In the genomic region with DNA sequence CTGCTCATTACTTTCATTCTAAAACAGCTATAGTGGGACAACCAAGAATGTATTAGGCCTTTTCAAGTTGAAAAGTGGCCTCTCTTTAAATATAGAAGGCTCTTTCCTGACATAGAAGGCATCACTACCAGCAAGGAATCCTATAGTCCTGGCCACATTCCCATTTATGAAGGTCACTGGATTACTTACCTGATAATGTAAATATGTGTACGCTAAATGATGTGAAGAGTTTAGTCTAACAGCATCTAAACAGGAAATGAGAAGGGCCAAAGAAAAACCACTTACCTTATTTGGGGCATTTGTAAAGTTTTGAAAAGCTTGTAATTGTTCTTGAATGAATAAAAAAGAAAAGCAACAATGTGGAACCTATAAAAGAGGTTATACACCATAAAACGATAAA, we compare ENCODE assay signal across 22 cellular contexts. TPM values are rescaled to one million over a fixed set of nuclear protein-coding genes. Genes with fewer than 3 reads are reported as not detected.
A peak's percentile ranks its signal among the peaks of the same experiment; 100 is the strongest.
DNase-seq lines count a peak whose midpoint lies in the region; ATAC-seq and TF ChIP-seq lines count a peak whose summit lies in the region.
"Had no signal": no experiment of that assay in that cellular context is flagged by ENCODE, and none has a peak within 500 bp of the region (broad histone marks: within the 10 kb centered on the region; RNA-seq: fewer than 3 reads in every experiment).

No MANE protein-coding gene starts in this region.

- 0 out of 2 replicates have a peak, but pooled peaks cover 5% of the 10 kb centered on the region for H3K36me3 ChIP-seq in SU-DHL-6 (ENCODE audit: low read length)
- H3K36me3 ChIP-seq: BLaER1, MG63, Peyer's patch, SJSA1 had no signal

- no peak for DNase-seq in activated naive CD4-positive, alpha-beta T cell treated with anti-CD3 and anti-CD28 coated beads, Interleukin-2, amount 10 ng/mL, durations not matched to agents 7 days and 5 days
- no peak for DNase-seq in left colon
- DNase-seq in pons (ENCODE audit: low spot score), result peak; percentile 21
- no peak for DNase-seq in amygdala (lab: John Stamatoyannopoulos, UW)
- DNase-seq in AG20443 (ENCODE audit: low spot score), result no peak
- DNase-seq: DMS79 treated with DMSO at 0.1 percent for 48 hours, H9, Karpas-422, MG63, NCI-H1092, NCI-H1436 treated with DMSO at 0.1 percent for 48 hours, NCI-H2081, NCI-H2171 treated with DMSO at 0.1 percent for 48 hours, NCI-H446 treated with DMSO at 0.1 percent for 48 hours, Peyer's patch had no signal

- no peaks in the 10 kb centered on the region; the same call in 1 of the 2 replicates for H4K20me1 ChIP-seq in SU-DHL-6 (ENCODE audit: low read depth, low read length)
- H4K20me1 ChIP-seq: BLaER1 had no signal

- H3K9me3 Mint-ChIP-seq in activated naive CD4-positive, alpha-beta T cell treated with anti-CD3 and anti-CD28 coated beads, Interleukin-2, amount 50 U/mL, for 24 hours, result no peaks in the 10 kb centered on the region
- no peaks in the 10 kb centered on the region for H3K9me3 Mint-ChIP-seq in activated naive CD4-positive, alpha-beta T cell treated with anti-CD3 and anti-CD28 coated beads, Interleukin-2, amount 10 ng/mL, durations not matched to agents 7 days and 5 days
- H3K9me3 Mint-ChIP-seq: H9, IgD-negative memory B cell had no signal

- peaks cover 91% of the 10 kb centered on the region for H3K4me1 Mint-ChIP-seq in activated naive CD4-positive, alpha-beta T cell treated with anti-CD3 and anti-CD28 coated beads, Interleukin-2, amount 50 U/mL, for 24 hours
- peaks cover 41% of the 10 kb centered on the region for H3K4me1 Mint-ChIP-seq in activated naive CD4-positive, alpha-beta T cell treated with anti-CD3 and anti-CD28 coated beads, Interleukin-2, amount 10 ng/mL, durations not matched to agents 7 days and 5 days

- CTCF ChIA-PET in activated naive CD4-positive, alpha-beta T cell treated with anti-CD3 and anti-CD28 coated beads, Interleukin-2, amount 10 ng/mL, durations not matched to agents 7 days and 5 days (lab: Charles Lee), result interaction anchor here (0.6 kb wide), 1 partner anchor 123 kb away, joined by 3 read pairs; no protein-coding TSS in a partner anchor

- peaks cover 11% of the 10 kb centered on the region for H3K36me3 Mint-ChIP-seq in activated naive CD4-positive, alpha-beta T cell treated with anti-CD3 and anti-CD28 coated beads, Interleukin-2, amount 50 U/mL, for 24 hours
- H3K36me3 Mint-ChIP-seq in activated naive CD4-positive, alpha-beta T cell treated with anti-CD3 and anti-CD28 coated beads, Interleukin-2, amount 10 ng/mL, durations not matched to agents 7 days and 5 days, result peaks cover 22% of the 10 kb centered on the region

- H3K27ac Mint-ChIP-seq in activated naive CD4-positive, alpha-beta T cell treated with anti-CD3 and anti-CD28 coated beads, Interleukin-2, amount 50 U/mL, for 24 hours, result peak overlapping the region; percentile 51
- H3K27ac Mint-ChIP-seq in activated naive CD4-positive, alpha-beta T cell treated with anti-CD3 and anti-CD28 coated beads, Interleukin-2, amount 10 ng/mL, durations not matched to agents 7 days and 5 days, result no peak overlapping the region
- H3K27ac Mint-ChIP-seq: H9 had no signal

- ATAC-seq in left colon (peak; percentile 56), GM19035 (IDR thresholded peaks at IDR 0.05; ENCODE audit: unreplicated experiment) (no peak)
- ATAC-seq: A549 had no signal

- peak overlapping the region; percentile 19 for H3K4me2 ChIP-seq in SU-DHL-6 (ENCODE audit: low read depth, low read length, poor library complexity, severe bottlenecking)
- H3K4me2 ChIP-seq: A549, BLaER1 had no signal

- no peak overlapping the region for H3K4me3 Mint-ChIP-seq in activated naive CD4-positive, alpha-beta T cell treated with anti-CD3 and anti-CD28 coated beads, Interleukin-2, amount 50 U/mL, for 24 hours
- no peak overlapping the region for H3K4me3 Mint-ChIP-seq in activated naive CD4-positive, alpha-beta T cell treated with anti-CD3 and anti-CD28 coated beads, Interleukin-2, amount 10 ng/mL, durations not matched to agents 7 days and 5 days
- H3K4me3 Mint-ChIP-seq: H9, IgD-negative memory B cell had no signal

- intact Hi-C loops in left colon (cut with DNase I, micrococcal nuclease), result no loop called here

- H3K27me3 ChIP-seq in SU-DHL-6 (ENCODE audit: low read length), result no peaks in the 10 kb centered on the region
- H3K27me3 ChIP-seq: BLaER1, MG63, Peyer's patch, SJSA1 had no signal

- TF ChIP-seq CTCF in SU-DHL-6 (IDR thresholded peaks at IDR 0.05; ENCODE audit: insufficient read depth, low read length, poor library complexity, severe bottlenecking), result no peak

- H3K27me3 Mint-ChIP-seq in activated naive CD4-positive, alpha-beta T cell treated with anti-CD3 and anti-CD28 coated beads, Interleukin-2, amount 50 U/mL, for 24 hours, result no peaks in the 10 kb centered on the region
- H3K27me3 Mint-ChIP-seq in activated naive CD4-positive, alpha-beta T cell treated with anti-CD3 and anti-CD28 coated beads, Interleukin-2, amount 10 ng/mL, durations not matched to agents 7 days and 5 days, result no peaks in the 10 kb centered on the region
- H3K27me3 Mint-ChIP-seq: IgD-negative memory B cell had no signal

- H3K4me3 ChIP-seq in SU-DHL-6 (ENCODE audit: insufficient read depth, low read length, poor library complexity, severe bottlenecking), result no peak overlapping the region
- H3K4me3 ChIP-seq: A549, BLaER1, MG63, Peyer's patch, SJSA1 had no signal

- no peak overlapping the region for H3K27ac ChIP-seq in SU-DHL-6 (ENCODE audit: low read depth, low read length)
- H3K27ac ChIP-seq: A549, BLaER1, Peyer's patch, SJSA1 had no signal

- H3K9me3 ChIP-seq in SU-DHL-6 (ENCODE audit: insufficient read depth, low read length), result no peaks in the 10 kb centered on the region
- H3K9me3 ChIP-seq: A549, BLaER1, MG63, Peyer's patch, SJSA1 had no signal

- peaks cover 97% of the 10 kb centered on the region for H3K79me2 ChIP-seq in SU-DHL-6 (ENCODE audit: insufficient read depth, low read length)

- H3K9ac ChIP-seq in SU-DHL-6 (ENCODE audit: low read length), result no peak overlapping the region
- H3K9ac ChIP-seq: BLaER1 had no signal

- no peak overlapping the region for H2AFZ ChIP-seq in SU-DHL-6 (ENCODE audit: low read depth, low read length, severe bottlenecking)

- H3F3A ChIP-seq in SU-DHL-6 (ENCODE audit: insufficient read depth), result no peaks in the 10 kb centered on the region

- no peaks in the 10 kb centered on the region for H3K9me2 ChIP-seq in SU-DHL-6 (replicated peaks; ENCODE audit: insufficient read depth, low read length)

RNA-seq across cellular contexts. Expression of a gene that starts 24.7 kb away (rescaled TPM):
- total RNA-seq in left colon, result 100 to 1,000 TPM; 113 to 127 TPM
